18 cellular contexts compared by ENCODE assay signal in the genomic region with DNA sequence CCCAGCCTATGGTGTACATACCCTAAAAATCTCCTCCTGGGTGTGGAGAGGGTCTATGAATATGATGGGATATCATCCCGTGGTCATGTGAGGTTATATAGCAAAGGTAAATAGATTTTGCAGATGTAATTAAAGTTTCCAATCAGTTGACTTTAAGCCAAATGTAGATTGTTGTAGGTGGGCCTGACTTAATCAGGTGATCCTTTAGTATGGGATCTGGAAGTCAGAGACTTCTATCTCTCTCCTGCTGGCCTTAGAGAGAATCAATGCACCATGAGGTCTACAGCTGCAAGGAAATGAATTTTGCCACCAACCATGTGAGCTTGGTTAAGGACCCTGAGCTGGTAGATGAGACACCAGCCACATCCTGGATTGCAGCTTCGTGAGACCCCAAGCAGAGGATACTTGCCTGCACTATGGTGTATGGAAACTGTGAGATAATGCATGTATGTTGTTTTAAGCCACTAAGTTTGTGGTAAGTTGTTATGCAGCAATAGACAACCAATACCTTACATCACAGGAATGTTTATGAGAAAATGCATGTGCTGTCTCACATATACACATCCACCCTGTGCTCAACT.
DNase-seq lines count a peak whose midpoint lies in the region; ATAC-seq, FAIRE-seq and TF ChIP-seq lines count a peak whose summit lies in the region.
"Had no signal": no experiment of that assay in that cellular context is flagged by ENCODE, and none has a peak within 500 bp of the region (broad histone marks: within the 10 kb centered on the region; RNA-seq: fewer than 3 reads in every experiment).

No MANE protein-coding gene starts in this region.

- no peak overlapping the region for H3K27ac Mint-ChIP-seq in activated CD8-positive, alpha-beta T cell treated with anti-CD3 and anti-CD28 coated beads for 36 hours
- H3K27ac Mint-ChIP-seq in activated CD8-positive, alpha-beta T cell treated with anti-CD3 and anti-CD28 coated beads, Interleukin-2, amount 10 ng/mL, durations not matched to agents 7 days and 5 days: no peak overlapping the region
- no peak overlapping the region for H3K27ac Mint-ChIP-seq in activated CD4-positive, alpha-beta memory T cell treated with anti-CD3 and anti-CD28 coated beads, Interleukin-2, amount 10 ng/mL, durations not matched to agents 7 days and 5 days
- H3K27ac Mint-ChIP-seq in activated naive CD8-positive, alpha-beta T cell treated with anti-CD3 and anti-CD28 coated beads for 36 hours: no peak overlapping the region
- H3K27ac Mint-ChIP-seq: CD14-positive monocyte; CD4-positive, alpha-beta memory T cell had no signal

- H3K4me1 ChIP-seq in HEK293 (ENCODE audit: control insufficient read depth, insufficient read depth, low read length): no peaks in the 10 kb centered on the region
- H3K4me1 ChIP-seq in keratinocyte (ENCODE audit: control insufficient read depth, extremely low read depth, insufficient read depth, low read length): no peaks in the 10 kb centered on the region

- no peaks in the 10 kb centered on the region for H4K20me1 ChIP-seq in keratinocyte (ENCODE audit: control insufficient read depth, extremely low read depth, insufficient read depth, low read length)
- H4K20me1 ChIP-seq: BLaER1 had no signal

- ATAC-seq in activated CD8-positive, alpha-beta T cell treated with anti-CD3 and anti-CD28 coated beads for 36 hours: no peak
- no peak for ATAC-seq in activated CD8-positive, alpha-beta T cell treated with anti-CD3 and anti-CD28 coated beads, Interleukin-2, amount 10 ng/mL, durations not matched to agents 7 days and 5 days
- ATAC-seq: GM12878, HCT116 had no signal

- no peak overlapping the region for H2AFZ ChIP-seq in keratinocyte (ENCODE audit: control insufficient read depth, low read length)

- intact Hi-C loops in activated CD8-positive, alpha-beta T cell treated with anti-CD3 and anti-CD28 coated beads for 36 hours (cut with micrococcal nuclease): no loop called here

- peak; percentile 10 for DNase-seq in activated CD8-positive, alpha-beta T cell treated with anti-CD3 and anti-CD28 coated beads for 36 hours
- DNase-seq in activated CD8-positive, alpha-beta T cell treated with anti-CD3 and anti-CD28 coated beads, Interleukin-2, amount 10 ng/mL, durations not matched to agents 7 days and 5 days: no peak
- DNase-seq in keratinocyte (ENCODE audit: low read depth, low spot score): no peak
- no peak for DNase-seq in activated CD4-positive, alpha-beta memory T cell treated with anti-CD3 and anti-CD28 coated beads, Interleukin-2, amount 10 ng/mL, durations not matched to agents 7 days and 5 days
- no peak for DNase-seq in activated naive CD8-positive, alpha-beta T cell treated with anti-CD3 and anti-CD28 coated beads for 36 hours
- no peak for DNase-seq in COLO668 (lab: John Stamatoyannopoulos, UW; ENCODE audit: unreplicated experiment)
- DNase-seq: 8988T; Calu3; CD4-positive, alpha-beta memory T cell; DMS79 treated with DMSO at 0.1 percent for 48 hours; EL; GOT3; H7 had no signal

- H3K9me1 ChIP-seq in keratinocyte (ENCODE audit: control insufficient read depth, extremely low read depth, insufficient read depth, low read length): no peaks in the 10 kb centered on the region

- no peaks in the 10 kb centered on the region for H3K36me3 Mint-ChIP-seq in activated CD8-positive, alpha-beta T cell treated with anti-CD3 and anti-CD28 coated beads for 36 hours (ENCODE audit: low read depth)
- no peaks in the 10 kb centered on the region for H3K36me3 Mint-ChIP-seq in activated CD8-positive, alpha-beta T cell treated with anti-CD3 and anti-CD28 coated beads, Interleukin-2, amount 10 ng/mL, durations not matched to agents 7 days and 5 days (ENCODE audit: low read depth)
- no peaks in the 10 kb centered on the region for H3K36me3 Mint-ChIP-seq in activated CD4-positive, alpha-beta memory T cell treated with anti-CD3 and anti-CD28 coated beads, Interleukin-2, amount 10 ng/mL, durations not matched to agents 7 days and 5 days (ENCODE audit: low read depth)
- H3K36me3 Mint-ChIP-seq in activated naive CD8-positive, alpha-beta T cell treated with anti-CD3 and anti-CD28 coated beads for 36 hours: no peaks in the 10 kb centered on the region
- H3K36me3 Mint-ChIP-seq: CD14-positive monocyte; CD4-positive, alpha-beta memory T cell had no signal

- H3K4me2 ChIP-seq in keratinocyte (ENCODE audit: control insufficient read depth, extremely low read depth, insufficient read depth, low read depth, low read length): no peak overlapping the region
- H3K4me2 ChIP-seq: BLaER1 had no signal

- FAIRE-seq in keratinocyte (lab: Jason Lieb, UNC): peak; percentile 20
- FAIRE-seq: GM12878 had no signal

- CTCF ChIA-PET in activated CD8-positive, alpha-beta T cell treated with anti-CD3 and anti-CD28 coated beads for 36 hours (lab: Charles Lee): no interaction called here
- CTCF ChIA-PET in activated CD8-positive, alpha-beta T cell treated with anti-CD3 and anti-CD28 coated beads, Interleukin-2, amount 10 ng/mL, durations not matched to agents 7 days and 5 days (lab: Charles Lee): no interaction called here
- CTCF ChIA-PET in HEK293 (lab: Yijun Ruan, JAX): interaction anchor here (0.7 kb wide), 1 partner anchor 9 kb away, joined by 3 read pairs; no protein-coding TSS in a partner anchor
- CTCF ChIA-PET in activated CD4-positive, alpha-beta memory T cell treated with anti-CD3 and anti-CD28 coated beads, Interleukin-2, amount 10 ng/mL, durations not matched to agents 7 days and 5 days (lab: Charles Lee): no interaction called here

- no peak overlapping the region for H3K4me3 Mint-ChIP-seq in activated CD8-positive, alpha-beta T cell treated with anti-CD3 and anti-CD28 coated beads for 36 hours
- H3K4me3 Mint-ChIP-seq in activated CD8-positive, alpha-beta T cell treated with anti-CD3 and anti-CD28 coated beads, Interleukin-2, amount 10 ng/mL, durations not matched to agents 7 days and 5 days: no peak overlapping the region
- no peak overlapping the region for H3K4me3 Mint-ChIP-seq in activated CD4-positive, alpha-beta memory T cell treated with anti-CD3 and anti-CD28 coated beads, Interleukin-2, amount 10 ng/mL, durations not matched to agents 7 days and 5 days
- no peak overlapping the region for H3K4me3 Mint-ChIP-seq in activated naive CD8-positive, alpha-beta T cell treated with anti-CD3 and anti-CD28 coated beads for 36 hours
- H3K4me3 Mint-ChIP-seq: CD14-positive monocyte; CD4-positive, alpha-beta memory T cell had no signal

- H3K9ac ChIP-seq in keratinocyte (ENCODE audit: control insufficient read depth, extremely low read depth, insufficient read depth, low read length): no peak overlapping the region
- H3K9ac ChIP-seq: BLaER1 had no signal

- POLR2A ChIA-PET in activated CD8-positive, alpha-beta T cell treated with anti-CD3 and anti-CD28 coated beads for 36 hours (lab: Charles Lee): no interaction called here
- POLR2A ChIA-PET in activated CD8-positive, alpha-beta T cell treated with anti-CD3 and anti-CD28 coated beads, Interleukin-2, amount 10 ng/mL, durations not matched to agents 7 days and 5 days (lab: Charles Lee): interaction anchor here (0.6 kb wide), 1 partner anchor 1274 kb away, joined by 3 read pairs; no protein-coding TSS in a partner anchor
- POLR2A ChIA-PET in HEK293 (lab: Yijun Ruan, JAX): no interaction called here
- POLR2A ChIA-PET in activated CD4-positive, alpha-beta memory T cell treated with anti-CD3 and anti-CD28 coated beads, Interleukin-2, amount 10 ng/mL, durations not matched to agents 7 days and 5 days (lab: Charles Lee): no interaction called here

- no peaks in the 10 kb centered on the region for H3K9me3 ChIP-seq in HEK293 (ENCODE audit: control insufficient read depth, insufficient read depth, low read depth, low read length)
- no peaks in the 10 kb centered on the region for H3K9me3 ChIP-seq in keratinocyte (ENCODE audit: control insufficient read depth, low read depth, low read length)
- H3K9me3 ChIP-seq: BLaER1 had no signal

- TF ChIP-seq CTCF in activated CD8-positive, alpha-beta T cell treated with anti-CD3 and anti-CD28 coated beads for 36 hours (IDR thresholded peaks at IDR 0.05): no peak
- TF ChIP-seq CTCF in HEK293 (tag by site-specific recombination; IDR thresholded peaks at IDR 0.05) (no peak), keratinocyte (optimal IDR thresholded peaks at IDR 0.05 in 1 of 3, IDR thresholded peaks at IDR 0.05 in 1 of 3, conservative IDR thresholded peaks at IDR 0.05 in 1 of 3; ENCODE audit: extremely low read depth in 1 of 3, insufficient read depth in 2 of 3, low read length in 3 of 3) (no peak)

- H3K4me3 ChIP-seq in HEK293 (ENCODE audit: low read depth, low read length) (no peak overlapping the region), keratinocyte (ENCODE audit: control insufficient read depth in 2 of 3, extremely low read depth in 1 of 3, insufficient read depth in 2 of 3, low read depth in 1 of 3, low read length in 3 of 3) (no peak overlapping the region)
- H3K4me3 ChIP-seq: BLaER1, GM12878 had no signal

- no peaks in the 10 kb centered on the region for H3K79me2 ChIP-seq in keratinocyte (ENCODE audit: control insufficient read depth, insufficient read depth, low read length)

- peaks cover 14% of the 10 kb centered on the region for H3K27me3 ChIP-seq in keratinocyte (ENCODE audit: control insufficient read depth, extremely low read depth, insufficient read depth, low read length)
- H3K27me3 ChIP-seq: BLaER1 had no signal

- dilution Hi-C loops in keratinocyte (cut with MboI; ENCODE audit: extremely low pct_ligation_motif_present, low sequenced_read_pairs): no loop called here

- H3K4me1 Mint-ChIP-seq in activated CD8-positive, alpha-beta T cell treated with anti-CD3 and anti-CD28 coated beads for 36 hours (ENCODE audit: low read depth): no peaks in the 10 kb centered on the region
- no peaks in the 10 kb centered on the region for H3K4me1 Mint-ChIP-seq in activated CD8-positive, alpha-beta T cell treated with anti-CD3 and anti-CD28 coated beads, Interleukin-2, amount 10 ng/mL, durations not matched to agents 7 days and 5 days (ENCODE audit: low read depth)
- H3K4me1 Mint-ChIP-seq in activated CD4-positive, alpha-beta memory T cell treated with anti-CD3 and anti-CD28 coated beads, Interleukin-2, amount 10 ng/mL, durations not matched to agents 7 days and 5 days: peaks cover 1% of the 10 kb centered on the region
- H3K4me1 Mint-ChIP-seq in activated naive CD8-positive, alpha-beta T cell treated with anti-CD3 and anti-CD28 coated beads for 36 hours: no peaks in the 10 kb centered on the region
- H3K4me1 Mint-ChIP-seq: CD14-positive monocyte had no signal

- H3K36me3 ChIP-seq in HEK293 (ENCODE audit: control insufficient read depth in 2 of 2, insufficient read depth in 1 of 2, low read length in 2 of 2) (no peaks in the 10 kb centered on the region), keratinocyte (ENCODE audit: control insufficient read depth in 2 of 2, extremely low read depth in 1 of 2, insufficient read depth in 2 of 2, low read length in 2 of 2) (no peaks in the 10 kb centered on the region)
- H3K36me3 ChIP-seq: BLaER1 had no signal

- peaks cover 7% of the 10 kb centered on the region for H3K27me3 Mint-ChIP-seq in activated CD8-positive, alpha-beta T cell treated with anti-CD3 and anti-CD28 coated beads for 36 hours
- H3K27me3 Mint-ChIP-seq in activated CD8-positive, alpha-beta T cell treated with anti-CD3 and anti-CD28 coated beads, Interleukin-2, amount 10 ng/mL, durations not matched to agents 7 days and 5 days (ENCODE audit: low read depth): peaks cover 15% of the 10 kb centered on the region
- peaks cover 11% of the 10 kb centered on the region for H3K27me3 Mint-ChIP-seq in activated CD4-positive, alpha-beta memory T cell treated with anti-CD3 and anti-CD28 coated beads, Interleukin-2, amount 10 ng/mL, durations not matched to agents 7 days and 5 days
- H3K27me3 Mint-ChIP-seq in activated naive CD8-positive, alpha-beta T cell treated with anti-CD3 and anti-CD28 coated beads for 36 hours: peaks cover 8% of the 10 kb centered on the region

- H3K27ac ChIP-seq in HEK293 (ENCODE audit: extremely low read depth, low read depth, low read length) (no peak overlapping the region), keratinocyte (ENCODE audit: control insufficient read depth, insufficient read depth, low read length) (no peak overlapping the region)
- H3K27ac ChIP-seq: BLaER1 had no signal

- H3K9me3 Mint-ChIP-seq in activated CD8-positive, alpha-beta T cell treated with anti-CD3 and anti-CD28 coated beads for 36 hours: no peaks in the 10 kb centered on the region
- H3K9me3 Mint-ChIP-seq in activated CD8-positive, alpha-beta T cell treated with anti-CD3 and anti-CD28 coated beads, Interleukin-2, amount 10 ng/mL, durations not matched to agents 7 days and 5 days (ENCODE audit: insufficient read depth): no peaks in the 10 kb centered on the region
- no peaks in the 10 kb centered on the region for H3K9me3 Mint-ChIP-seq in activated CD4-positive, alpha-beta memory T cell treated with anti-CD3 and anti-CD28 coated beads, Interleukin-2, amount 10 ng/mL, durations not matched to agents 7 days and 5 days
- no peaks in the 10 kb centered on the region for H3K9me3 Mint-ChIP-seq in activated naive CD8-positive, alpha-beta T cell treated with anti-CD3 and anti-CD28 coated beads for 36 hours
- H3K9me3 Mint-ChIP-seq: CD4-positive, alpha-beta memory T cell had no signal
